17 cellular contexts compared by ENCODE assay signal in genomic region chr2:179140546-179140945, GRCh38.
DNase-seq lines count a peak whose midpoint lies in the region; ATAC-seq and TF ChIP-seq lines count a peak whose summit lies in the region.
"Had no signal": no experiment of that assay in that cellular context is flagged by ENCODE, and none has a peak within 500 bp of the region (broad histone marks: within the 10 kb centered on the region; RNA-seq: fewer than 3 reads in every experiment).

No MANE protein-coding gene starts in this region.

- peak; percentile 22 for ATAC-seq in activated CD4-positive, alpha-beta T cell treated with anti-CD3 and anti-CD28 coated beads for 36 hours
- no peak for ATAC-seq in HG03521 (IDR thresholded peaks at IDR 0.05; ENCODE audit: unreplicated experiment)
- ATAC-seq: A549, GM23338, HCT116 had no signal

- whole genome bisulfite sequencing in esophagus muscularis mucosa = 95% methylated on average over 4 of the region's 4 CpGs

- H3K9me3 Mint-ChIP-seq in activated CD4-positive, alpha-beta T cell treated with anti-CD3 and anti-CD28 coated beads for 36 hours (ENCODE audit: low read depth) = no peaks in the 10 kb centered on the region
- H3K9me3 Mint-ChIP-seq: CD4-positive, alpha-beta T cell; GM23338; IgD-negative memory B cell had no signal

- CTCF ChIA-PET in activated CD4-positive, alpha-beta T cell treated with anti-CD3 and anti-CD28 coated beads for 36 hours (lab: Charles Lee) = interaction anchor here (0.6 kb wide), 1 partner anchor 371 kb away, joined by 3 read pairs; no protein-coding TSS in a partner anchor

- H3K4me1 Mint-ChIP-seq in activated CD4-positive, alpha-beta T cell treated with anti-CD3 and anti-CD28 coated beads for 36 hours = no peaks in the 10 kb centered on the region
- H3K4me1 Mint-ChIP-seq: GM23338, IgD-negative memory B cell had no signal

- H3K27me3 ChIP-seq in esophagus muscularis mucosa = no peaks in the 10 kb centered on the region

- no peak overlapping the region for H3K4me3 Mint-ChIP-seq in activated CD4-positive, alpha-beta T cell treated with anti-CD3 and anti-CD28 coated beads for 36 hours
- H3K4me3 Mint-ChIP-seq: CD4-positive, alpha-beta T cell; GM23338; IgD-negative memory B cell had no signal

- no peaks in the 10 kb centered on the region for H3K9me3 ChIP-seq in esophagus muscularis mucosa
- H3K9me3 ChIP-seq: A549, Caco-2 had no signal

- TF ChIP-seq EP300 in esophagus muscularis mucosa (IDR thresholded peaks at IDR 0.05) = no peak

- intact Hi-C loops in activated CD4-positive, alpha-beta T cell treated with anti-CD3 and anti-CD28 coated beads for 36 hours (cut with DNase I, micrococcal nuclease) = no loop called here
- intact Hi-C loops in esophagus muscularis mucosa (cut with DNase I) = no loop called here

- H3K4me1 ChIP-seq in esophagus muscularis mucosa = peaks cover 0 to 5% (median 0%) of the 10 kb centered on the region in 4 donors
- H3K4me1 ChIP-seq: A549, Caco-2 had no signal

- peak; percentile 7 for DNase-seq in activated CD4-positive, alpha-beta T cell treated with anti-CD3 and anti-CD28 coated beads for 36 hours
- DNase-seq in activated CD4-positive, alpha-beta T cell treated with anti-CD3 and anti-CD28 coated beads, Interleukin-2, amount 50 U/mL, for 48 hours = no peak
- DNase-seq in LHCN-M2 (ENCODE audit: low read depth) (peak; percentile 2), astrocyte of the spinal cord (ENCODE audit: low read depth, low spot score) (peak; percentile 5), stromal cell of bone marrow (ENCODE audit: low read depth) (peak; percentile 10), esophagus muscularis mucosa (ENCODE audit: extremely low spot score) (no peak)
- DNase-seq: AML-193; Caco-2; CD4-positive, alpha-beta T cell; H7 had no signal

- H3K4me3 ChIP-seq in astrocyte of the spinal cord (ENCODE audit: low read depth, low read length) (no peak overlapping the region), esophagus muscularis mucosa (no peak overlapping the region)
- H3K4me3 ChIP-seq: A549, GM23338 had no signal

- no peaks in the 10 kb centered on the region for H3K27me3 Mint-ChIP-seq in activated CD4-positive, alpha-beta T cell treated with anti-CD3 and anti-CD28 coated beads for 36 hours
- H3K27me3 Mint-ChIP-seq: CD4-positive, alpha-beta T cell; IgD-negative memory B cell had no signal

- no peak for TF ChIP-seq POLR2A in esophagus muscularis mucosa (IDR thresholded peaks at IDR 0.05; ENCODE audit: low read depth)

- TF ChIP-seq CTCF in astrocyte of the spinal cord (IDR thresholded peaks at IDR 0.05; ENCODE audit: low read depth, low read length) (no peak), esophagus muscularis mucosa (IDR thresholded peaks at IDR 0.05) (no peak)

- no peak overlapping the region for H3K27ac Mint-ChIP-seq in activated CD4-positive, alpha-beta T cell treated with anti-CD3 and anti-CD28 coated beads for 36 hours
- H3K27ac Mint-ChIP-seq: CD4-positive, alpha-beta T cell; GM23338; IgD-negative memory B cell had no signal

- peaks cover 0 to 49% (median 17%) of the 10 kb centered on the region in 4 donors for H3K36me3 ChIP-seq in esophagus muscularis mucosa

- in situ Hi-C loops in astrocyte of the spinal cord (cut with HindIII; ENCODE audit: low sequenced_read_pairs) = no loop called here

- POLR2A ChIA-PET in activated CD4-positive, alpha-beta T cell treated with anti-CD3 and anti-CD28 coated beads for 36 hours (lab: Charles Lee) = no interaction called here

- H3K27ac ChIP-seq in esophagus muscularis mucosa (replicated peaks in 1 of 4) = no peak overlapping the region
- H3K27ac ChIP-seq: 22Rv1, A549, C4-2B had no signal

- no peaks in the 10 kb centered on the region for H3K36me3 Mint-ChIP-seq in activated CD4-positive, alpha-beta T cell treated with anti-CD3 and anti-CD28 coated beads for 36 hours (ENCODE audit: low read depth)

Comparison
In these comparisons a context has a peak if more than half of its experiments do, and no peak if none do; other contexts are left out.
1. DNase-seq: peak in activated CD4-positive, alpha-beta T cell treated with anti-CD3 and anti-CD28 coated beads for 36 hours (single experiment), LHCN-M2 (single experiment), astrocyte of the spinal cord (single experiment) and stromal cell of bone marrow (single experiment); none in activated CD4-positive, alpha-beta T cell treated with anti-CD3 and anti-CD28 coated beads, Interleukin-2, amount 50 U/mL, for 48 hours (0 of 2) and esophagus muscularis mucosa (single experiment).